In the genomic region with DNA sequence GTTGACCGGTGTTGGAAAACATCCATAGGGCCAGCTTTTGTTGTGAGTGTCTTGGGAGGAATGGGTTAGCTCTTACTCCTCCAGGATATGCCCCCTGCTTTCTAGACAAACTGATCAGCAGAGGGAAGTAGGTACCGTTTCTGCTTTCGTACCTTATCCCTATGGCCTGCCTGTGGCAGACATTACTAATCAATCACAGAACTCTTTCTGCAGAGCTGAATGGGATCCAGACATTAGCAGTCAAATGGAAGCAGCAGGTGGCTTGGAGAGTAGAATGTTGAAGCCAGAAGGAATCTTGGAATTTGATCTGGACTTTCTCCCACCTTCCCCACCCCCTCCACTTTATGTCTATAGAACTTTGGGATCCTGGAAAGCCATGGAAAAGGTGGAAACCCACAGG, we compare ENCODE assay signal across 1 cellular context.
TF ChIP-seq lines count a peak whose summit lies in the region.

No MANE protein-coding gene starts in this region.

TF ChIP-seq in GM12878, 131 proteins besides CTCF, POLR2A, EP300 and RAD21 (continued from another document):
- TF ChIP-seq, protein P1, sequence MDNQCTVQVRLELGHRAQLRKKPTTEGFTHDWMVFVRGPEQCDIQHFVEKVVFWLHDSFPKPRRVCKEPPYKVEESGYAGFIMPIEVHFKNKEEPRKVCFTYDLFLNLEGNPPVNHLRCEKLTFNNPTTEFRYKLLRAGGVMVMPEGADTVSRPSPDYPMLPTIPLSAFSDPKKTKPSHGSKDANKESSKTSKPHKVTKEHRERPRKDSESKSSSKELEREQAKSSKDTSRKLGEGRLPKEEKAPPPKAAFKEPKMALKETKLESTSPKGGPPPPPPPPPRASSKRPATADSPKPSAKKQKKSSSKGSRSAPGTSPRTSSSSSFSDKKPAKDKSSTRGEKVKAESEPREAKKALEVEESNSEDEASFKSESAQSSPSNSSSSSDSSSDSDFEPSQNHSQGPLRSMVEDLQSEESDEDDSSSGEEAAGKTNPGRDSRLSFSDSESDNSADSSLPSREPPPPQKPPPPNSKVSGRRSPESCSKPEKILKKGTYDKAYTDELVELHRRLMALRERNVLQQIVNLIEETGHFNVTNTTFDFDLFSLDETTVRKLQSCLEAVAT (IDR thresholded peaks at IDR 0.05): peak; percentile 78
TF ChIP-seq in GM12878: peak in this region for 2.
